In genomic region chr2:199160677-199161465, GRCh38 we compare ENCODE assay signal across 13 cellular contexts.
A peak's percentile ranks its signal among the peaks of the same experiment; 100 is the strongest.
DNase-seq lines count a peak whose midpoint lies in the region; ATAC-seq and TF ChIP-seq lines count a peak whose summit lies in the region.
"Had no signal": no experiment of that assay in that cellular context is flagged by ENCODE, and none has a peak within 500 bp of the region (broad histone marks: within the 10 kb centered on the region; RNA-seq: fewer than 3 reads in every experiment).

No MANE protein-coding gene starts in this region.

- ATAC-seq in HG03139 (IDR thresholded peaks at IDR 0.05; ENCODE audit: unreplicated experiment), result no peak

- DNase-seq in EL (peak; percentile 89), epithelial cell of esophagus (ENCODE audit: low read depth) (peak; percentile 36), non-pigmented ciliary epithelial cell (ENCODE audit: low read depth) (peak; percentile 83), thyroid gland (no peak)
- no peak for DNase-seq in activated CD4-positive, CD25-positive, alpha-beta regulatory T cell treated with anti-CD3 and anti-CD28 coated beads, Interleukin-2, amount 50 U/mL, for 72 hours
- no peak for DNase-seq in activated naive CD4-positive, alpha-beta T cell treated with Interleukin-2 at 50 U/mL for 16 hours
- DNase-seq: activated B cell treated with CpG ODN at 0.5 μM for 24 hours, caudate nucleus, NCI-H1105 treated with DMSO at 0.1 percent for 48 hours, NCI-H526 had no signal

- no peaks in the 10 kb centered on the region for H3K79me2 ChIP-seq in OCI-LY3 (ENCODE audit: low read length)

- H3K4me3 ChIP-seq in OCI-LY3 (ENCODE audit: low read length), result peak overlapping the region; percentile 28
- H3K4me3 ChIP-seq in epithelial cell of esophagus (ENCODE audit: low read length), result no peak overlapping the region
- H3K4me3 ChIP-seq in thyroid gland (replicated peaks in 1 of 3), result no peak overlapping the region
- H3K4me3 ChIP-seq: suprapubic skin had no signal

- no peaks in the 10 kb centered on the region for H3K36me3 ChIP-seq in OCI-LY3 (replicated peaks; ENCODE audit: low read depth, low read length)
- no peaks in the 10 kb centered on the region for H3K36me3 ChIP-seq in thyroid gland
- H3K36me3 ChIP-seq: suprapubic skin had no signal

- H3K27me3 ChIP-seq in OCI-LY3 (ENCODE audit: low read depth, low read length) (peaks cover 23% of the 10 kb centered on the region; the same call in 1 of the 2 replicates), thyroid gland (no peaks in the 10 kb centered on the region)
- H3K27me3 ChIP-seq: suprapubic skin had no signal

- TF ChIP-seq POLR2A in thyroid gland (IDR thresholded peaks at IDR 0.05), result no peak

- H3K9me3 ChIP-seq in OCI-LY3 (ENCODE audit: insufficient read depth, low read length), result peaks cover 7% of the 10 kb centered on the region; the same call in 1 of the 2 replicates
- H3K9me3 ChIP-seq in thyroid gland, result no peaks in the 10 kb centered on the region

- no peak overlapping the region for H2AFZ ChIP-seq in OCI-LY3 (ENCODE audit: low read depth, low read length)

- no peak for TF ChIP-seq CTCF in OCI-LY3 (IDR thresholded peaks at IDR 0.05; ENCODE audit: low read depth, low read length)
- no peak for TF ChIP-seq CTCF in epithelial cell of esophagus (IDR thresholded peaks at IDR 0.05; ENCODE audit: insufficient read depth, low read depth, low read length, missing control alignments)
- no peak for TF ChIP-seq CTCF in thyroid gland (IDR thresholded peaks at IDR 0.05)

- H3K4me2 ChIP-seq in OCI-LY3 (ENCODE audit: low read length), result peak overlapping the region; percentile 65

- intact Hi-C loops in thyroid gland (cut with DNase I), result no loop called here

- H3K9ac ChIP-seq in OCI-LY3 (ENCODE audit: low read length), result no peak overlapping the region

- H3K27ac ChIP-seq in OCI-LY3 (ENCODE audit: low read length) (peak overlapping the region; percentile 25; the same call in 1 of the 2 replicates), thyroid gland (no peak overlapping the region)
- H3K27ac ChIP-seq: suprapubic skin had no signal

- 0 out of 2 replicates have a peak, but pooled peaks cover 5% of the 10 kb centered on the region for H4K20me1 ChIP-seq in OCI-LY3 (ENCODE audit: insufficient read depth, low read length)

- 81 to 88% methylated on average over 1 of the region's 1 CpG for WGBS in thyroid gland, 2 donors

- H3K4me1 ChIP-seq in OCI-LY3 (ENCODE audit: low read length) (peaks cover 49% of the 10 kb centered on the region), thyroid gland (no peaks in the 10 kb centered on the region)

Comparison
In these comparisons a context has a peak if more than half of its experiments do, and no peak if none do; other contexts are left out.
1. DNase-seq: peak in EL (single experiment), epithelial cell of esophagus (single experiment) and non-pigmented ciliary epithelial cell (single experiment); none in activated CD4-positive, CD25-positive, alpha-beta regulatory T cell treated with anti-CD3 and anti-CD28 coated beads, Interleukin-2, amount 50 U/mL, for 72 hours (single experiment), thyroid gland (0 of 2) and activated naive CD4-positive, alpha-beta T cell treated with Interleukin-2 at 50 U/mL for 16 hours (single experiment).